In genomic region chr18:57801379-57802165, GRCh38 we compare ENCODE assay signal across 8 cellular contexts. TPM values are rescaled to one million over a fixed set of nuclear protein-coding genes. Genes with fewer than 3 reads are reported as not detected.
A peak's percentile ranks its signal among the peaks of the same experiment; 100 is the strongest.
DNase-seq lines count a peak whose midpoint lies in the region; ATAC-seq and TF ChIP-seq lines count a peak whose summit lies in the region.

No MANE protein-coding gene starts in this region.

- H3K9me3 ChIP-seq in cardiac muscle cell (ENCODE audit: low read depth) (no peaks in the 10 kb centered on the region), liver (ENCODE audit: control insufficient read depth in 4 of 4, low read length in 3 of 4) (no peaks in the 10 kb centered on the region), tibial nerve (no peaks in the 10 kb centered on the region)

- ATAC-seq in left ventricle myocardium superior (no peak), HG03439 (IDR thresholded peaks at IDR 0.05; ENCODE audit: unreplicated experiment) (no peak), GM21529 (IDR thresholded peaks at IDR 0.05; ENCODE audit: unreplicated experiment) (no peak)

- TF ChIP-seq POLR2A in tibial nerve (IDR thresholded peaks at IDR 0.05): no peak

- no peak for TF ChIP-seq RAD21 in liver (IDR thresholded peaks at IDR 0.05)

- H3K27ac ChIP-seq in cardiac muscle cell: no peak overlapping the region
- peak overlapping the region; percentile 92 to 98 for H3K27ac ChIP-seq in liver (ENCODE audit: low read depth in 1 of 2, low read length in 2 of 2)
- H3K27ac ChIP-seq in tibial nerve: peak overlapping the region in 3 of 4 donors; percentile 16 to 73 (median 73)

- DNase-seq in cardiac muscle cell (ENCODE audit: low read depth in 1 of 2, low spot score in 1 of 2) (no peak), left ventricle myocardium superior (no peak), astrocyte of the hippocampus (ENCODE audit: low read depth, low spot score) (peak; percentile 59), tibial nerve (ENCODE audit: low spot score in 2 of 2) (no peak)
- no peak for DNase-seq in activated CD4-positive, CD25-positive, alpha-beta regulatory T cell (lab: John Stamatoyannopoulos, UW)

- H3K36me3 ChIP-seq in cardiac muscle cell (no peaks in the 10 kb centered on the region), liver (ENCODE audit: control insufficient read depth in 4 of 4, insufficient read depth in 3 of 4, low read depth in 1 of 4, low read length in 3 of 4) (no peaks in the 10 kb centered on the region), tibial nerve (peaks cover 0 to under 1% (median 0%) of the 10 kb centered on the region in 3 donors)

- H3K27me3 ChIP-seq in cardiac muscle cell (peaks cover 81% of the 10 kb centered on the region), liver (ENCODE audit: control insufficient read depth in 4 of 4, insufficient read depth in 4 of 4, low read length in 3 of 4) (no peaks in the 10 kb centered on the region), tibial nerve (peaks cover 0 to 36% of the 10 kb centered on the region in 2 donors)

- 45% methylated on average over 39 of the region's 39 CpGs for WGBS in liver
- WGBS in tibial nerve, 2 donors: 18 to 19% methylated on average over 37 to 39 of the region's 39 CpGs

- intact Hi-C loops in left ventricle myocardium superior (cut with micrococcal nuclease): no loop called here

- TF ChIP-seq CTCF in cardiac muscle cell (IDR thresholded peaks at IDR 0.05; ENCODE audit: low read depth, low read length): no peak
- TF ChIP-seq CTCF in liver (IDR thresholded peaks at IDR 0.05; ENCODE audit: low read depth, low read length, missing input control): no peak
- TF ChIP-seq CTCF in tibial nerve (IDR thresholded peaks at IDR 0.05): no peak

- no peak for TF ChIP-seq EP300 in tibial nerve (IDR thresholded peaks at IDR 0.05)

- H3K4me1 ChIP-seq in cardiac muscle cell (ENCODE audit: low read depth) (no peaks in the 10 kb centered on the region), liver (ENCODE audit: control insufficient read depth in 4 of 4, insufficient read depth in 4 of 4, low read length in 3 of 4) (peaks cover 14 to 30% (median 22%) of the 10 kb centered on the region in 4 donors), tibial nerve (peaks cover 0 to 26% (median 16%) of the 10 kb centered on the region in 4 donors)

- peak overlapping the region; percentile 53 for H3K4me3 ChIP-seq in cardiac muscle cell
- H3K4me3 ChIP-seq in liver (ENCODE audit: low read depth in 1 of 3, low read length in 3 of 3): peak overlapping the region; percentile 79 to 89 (median 83)
- H3K4me3 ChIP-seq in tibial nerve: peak overlapping the region; percentile 43 to 61 (median 52)

- peak overlapping the region in 1 of 2 donors; percentile 79 for H3K9ac ChIP-seq in liver (ENCODE audit: low read depth in 1 of 2, low read length in 2 of 2)

TF ChIP-seq in liver, 16 proteins besides CTCF, POLR2A, EP300 and RAD21:
- TF ChIP-seq GABPA (IDR thresholded peaks at IDR 0.05 in 1 of 2, conservative IDR thresholded peaks at IDR 0.05 in 1 of 2): no peak
- no peak for TF ChIP-seq RXRA (IDR thresholded peaks at IDR 0.05)
- no peak for TF ChIP-seq JUND (IDR thresholded peaks at IDR 0.05)
- no peak for TF ChIP-seq HNF4A (conservative IDR thresholded peaks at IDR 0.05)
- TF ChIP-seq, protein P1, sequence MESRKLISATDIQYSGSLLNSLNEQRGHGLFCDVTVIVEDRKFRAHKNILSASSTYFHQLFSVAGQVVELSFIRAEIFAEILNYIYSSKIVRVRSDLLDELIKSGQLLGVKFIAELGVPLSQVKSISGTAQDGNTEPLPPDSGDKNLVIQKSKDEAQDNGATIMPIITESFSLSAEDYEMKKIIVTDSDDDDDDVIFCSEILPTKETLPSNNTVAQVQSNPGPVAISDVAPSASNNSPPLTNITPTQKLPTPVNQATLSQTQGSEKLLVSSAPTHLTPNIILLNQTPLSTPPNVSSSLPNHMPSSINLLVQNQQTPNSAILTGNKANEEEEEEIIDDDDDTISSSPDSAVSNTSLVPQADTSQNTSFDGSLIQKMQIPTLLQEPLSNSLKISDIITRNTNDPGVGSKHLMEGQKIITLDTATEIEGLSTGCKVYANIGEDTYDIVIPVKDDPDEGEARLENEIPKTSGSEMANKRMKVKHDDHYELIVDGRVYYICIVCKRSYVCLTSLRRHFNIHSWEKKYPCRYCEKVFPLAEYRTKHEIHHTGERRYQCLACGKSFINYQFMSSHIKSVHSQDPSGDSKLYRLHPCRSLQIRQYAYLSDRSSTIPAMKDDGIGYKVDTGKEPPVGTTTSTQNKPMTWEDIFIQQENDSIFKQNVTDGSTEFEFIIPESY (IDR thresholded peaks at IDR 0.05): no peak
- TF ChIP-seq ATF3 (IDR thresholded peaks at IDR 0.05): no peak
- TF ChIP-seq, protein P2, sequence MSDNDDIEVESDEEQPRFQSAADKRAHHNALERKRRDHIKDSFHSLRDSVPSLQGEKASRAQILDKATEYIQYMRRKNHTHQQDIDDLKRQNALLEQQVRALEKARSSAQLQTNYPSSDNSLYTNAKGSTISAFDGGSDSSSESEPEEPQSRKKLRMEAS (IDR thresholded peaks at IDR 0.05): no peak
- no peak for TF ChIP-seq YY1 (IDR thresholded peaks at IDR 0.05)
- no peak for TF ChIP-seq FOXA1 (IDR thresholded peaks at IDR 0.05)
- no peak for TF ChIP-seq TAF1 (conservative IDR thresholded peaks at IDR 0.05)
- no peak for TF ChIP-seq EGR1 (IDR thresholded peaks at IDR 0.05; ENCODE audit: low read depth in 2 of 2)
- TF ChIP-seq, protein P3, sequence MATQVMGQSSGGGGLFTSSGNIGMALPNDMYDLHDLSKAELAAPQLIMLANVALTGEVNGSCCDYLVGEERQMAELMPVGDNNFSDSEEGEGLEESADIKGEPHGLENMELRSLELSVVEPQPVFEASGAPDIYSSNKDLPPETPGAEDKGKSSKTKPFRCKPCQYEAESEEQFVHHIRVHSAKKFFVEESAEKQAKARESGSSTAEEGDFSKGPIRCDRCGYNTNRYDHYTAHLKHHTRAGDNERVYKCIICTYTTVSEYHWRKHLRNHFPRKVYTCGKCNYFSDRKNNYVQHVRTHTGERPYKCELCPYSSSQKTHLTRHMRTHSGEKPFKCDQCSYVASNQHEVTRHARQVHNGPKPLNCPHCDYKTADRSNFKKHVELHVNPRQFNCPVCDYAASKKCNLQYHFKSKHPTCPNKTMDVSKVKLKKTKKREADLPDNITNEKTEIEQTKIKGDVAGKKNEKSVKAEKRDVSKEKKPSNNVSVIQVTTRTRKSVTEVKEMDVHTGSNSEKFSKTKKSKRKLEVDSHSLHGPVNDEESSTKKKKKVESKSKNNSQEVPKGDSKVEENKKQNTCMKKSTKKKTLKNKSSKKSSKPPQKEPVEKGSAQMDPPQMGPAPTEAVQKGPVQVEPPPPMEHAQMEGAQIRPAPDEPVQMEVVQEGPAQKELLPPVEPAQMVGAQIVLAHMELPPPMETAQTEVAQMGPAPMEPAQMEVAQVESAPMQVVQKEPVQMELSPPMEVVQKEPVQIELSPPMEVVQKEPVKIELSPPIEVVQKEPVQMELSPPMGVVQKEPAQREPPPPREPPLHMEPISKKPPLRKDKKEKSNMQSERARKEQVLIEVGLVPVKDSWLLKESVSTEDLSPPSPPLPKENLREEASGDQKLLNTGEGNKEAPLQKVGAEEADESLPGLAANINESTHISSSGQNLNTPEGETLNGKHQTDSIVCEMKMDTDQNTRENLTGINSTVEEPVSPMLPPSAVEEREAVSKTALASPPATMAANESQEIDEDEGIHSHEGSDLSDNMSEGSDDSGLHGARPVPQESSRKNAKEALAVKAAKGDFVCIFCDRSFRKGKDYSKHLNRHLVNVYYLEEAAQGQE (IDR thresholded peaks at IDR 0.05): no peak
- TF ChIP-seq HNF4G (IDR thresholded peaks at IDR 0.05): no peak
- no peak for TF ChIP-seq FOXA2 (IDR thresholded peaks at IDR 0.05)
- TF ChIP-seq NR2F2 (IDR thresholded peaks at IDR 0.05): no peak
- no peak for TF ChIP-seq SP1 (IDR thresholded peaks at IDR 0.05)

RNA-seq across cellular contexts. Expression of gene ATP8B1, which starts 1.5 kb away (rescaled TPM):
- 0.11 and 0.21 TPM in 2 replicates for total RNA-seq in cardiac muscle cell
- polyA plus RNA-seq in cardiac muscle cell: 0.17 TPM in 1 of 2 replicates, not detected in the other
- total RNA-seq in left ventricle myocardium superior: 4.0 TPM
- total RNA-seq in liver: 10 to 100 TPM in 1 of 2 donors, 1 to 10 TPM in 1; 3.9 to 22.0 TPM
- polyA plus RNA-seq in liver: 1 to 10 TPM; 5.0 to 6.3 TPM
- 10 to 100 TPM in 3 of 4 donors, 1 to 10 TPM in 1; 8.0 to 25.8 (median 12.4) TPM for total RNA-seq in tibial nerve
